ENCODE assay signal across 25 cellular contexts in the genomic region with DNA sequence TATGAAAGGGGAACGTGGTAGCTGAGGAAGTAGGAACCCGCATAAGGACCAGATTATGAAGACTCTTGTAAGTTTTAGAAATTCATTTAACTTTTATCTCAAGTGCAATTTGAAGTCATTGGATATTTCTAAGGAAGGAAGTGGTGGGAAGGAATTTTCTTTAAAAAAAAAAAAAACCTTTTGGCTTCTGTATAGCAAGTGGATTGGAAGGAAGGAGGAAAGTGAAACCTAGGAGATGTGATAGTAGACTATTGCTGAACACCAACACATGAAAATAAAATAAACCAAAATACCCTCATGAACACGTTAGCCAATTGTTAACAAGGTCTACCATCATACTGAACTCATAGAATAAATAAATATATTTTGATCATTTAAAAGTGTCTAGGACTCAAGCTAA.
"Had no signal": no experiment of that assay in that cellular context is flagged by ENCODE, and none has a peak within 500 bp of the region (broad histone marks: within the 10 kb centered on the region; RNA-seq: fewer than 3 reads in every experiment).

No MANE protein-coding gene starts in this region.

- ATAC-seq: activated T-cell treated with anti-CD3 and anti-CD28 coated beads, Interleukin-2, amount 50 U/mL, for 4 hours; foreskin keratinocyte; left lobe of liver; psoas muscle had no signal

- FAIRE-seq: astrocyte had no signal

- H3K4me3 ChIP-seq: adrenal gland, breast epithelium, colonic mucosa, lung, ovary, psoas muscle, right atrium auricular region, spleen, thoracic aorta, upper lobe of left lung had no signal

- H3K27ac Mint-ChIP-seq: activated naive CD8-positive, alpha-beta T cell; activated T-helper 2 cell treated with anti-CD3 and anti-CD28 coated beads, Interferon-gamma antibody, Interleukin-2, Interleukin-4, amounts not matched to agents 10 μg/mL and 5 μg/mL and 100 μg/mL, durations not matched to agents 14 hours and 24 hours and 36 hours; mesothelial cell of epicardium had no signal

- H3K9me3 ChIP-seq: adrenal gland, breast epithelium, colonic mucosa, neutrophil, ovary, psoas muscle, right atrium auricular region, spleen, thoracic aorta, upper lobe of left lung had no signal

- H3K4me1 Mint-ChIP-seq: nephron had no signal

- H3K4me3 Mint-ChIP-seq: activated naive CD8-positive, alpha-beta T cell; activated T-cell treated with anti-CD3 and anti-CD28 coated beads, Interleukin-2, amount 50 U/mL, for 4 hours; mesothelial cell of epicardium; nephron had no signal

- H3K27me3 Mint-ChIP-seq: activated naive CD8-positive, alpha-beta T cell had no signal

- H3K4me1 ChIP-seq: breast epithelium, colonic mucosa, psoas muscle had no signal

- DNase-seq: activated CD4-positive, alpha-beta T cell treated with anti-CD3 and anti-CD28 coated beads, Interleukin-2, amount 50 U/mL, for 48 hours; activated CD8-positive, alpha-beta memory T cell treated with anti-CD3 and anti-CD28 coated beads, Interleukin-2, amount 50 U/mL, for 48 hours; activated naive CD4-positive, alpha-beta T cell; activated T-cell treated with anti-CD3 and anti-CD28 coated beads, Interleukin-2, amount 50 U/mL, for 4 hours; adrenal gland; colonic mucosa; erythroblast; foreskin keratinocyte; ovary; psoas muscle; spleen; stimulated activated CD4-positive, alpha-beta T cell treated with anti-CD3 and anti-CD28 coated beads, Interleukin-4, amount 100 ng/mL, for 24 hours; stimulated activated naive CD4-positive, alpha-beta T cell treated with Interleukin-2 at 50 U/mL for 16 hours; upper lobe of left lung had no signal

- H3K9me3 Mint-ChIP-seq: activated T-helper 2 cell treated with anti-CD3 and anti-CD28 coated beads, Interferon-gamma antibody, Interleukin-2, Interleukin-4, amounts not matched to agents 10 μg/mL and 5 μg/mL and 100 μg/mL, durations not matched to agents 14 hours and 24 hours and 36 hours; nephron had no signal

- H3K36me3 ChIP-seq: adrenal gland, breast epithelium, colonic mucosa, neutrophil, ovary, right atrium auricular region, spleen, thoracic aorta, upper lobe of left lung had no signal

- H3K27me3 ChIP-seq: adrenal gland, breast epithelium, colonic mucosa, foreskin keratinocyte, neutrophil, ovary, right atrium auricular region, spleen, upper lobe of left lung had no signal

- H3K27ac ChIP-seq: adrenal gland, breast epithelium, colonic mucosa, foreskin keratinocyte, neutrophil, ovary, psoas muscle, right atrium auricular region, spleen, thoracic aorta, upper lobe of left lung had no signal
